In genomic region chr11:111986589-111986988, GRCh38 we compare ENCODE assay signal across 26 cellular contexts. TPM values are rescaled to one million over a fixed set of nuclear protein-coding genes. Genes with fewer than 3 reads are reported as not detected.
DNase-seq lines count a peak whose midpoint lies in the region; ATAC-seq, FAIRE-seq and TF ChIP-seq lines count a peak whose summit lies in the region.
"Had no signal": no experiment of that assay in that cellular context is flagged by ENCODE, and none has a peak within 500 bp of the region (broad histone marks: within the 10 kb centered on the region; RNA-seq: fewer than 3 reads in every experiment).

No MANE protein-coding gene starts in this region.

- no peak for TF ChIP-seq RAD21 in HepG2 (CRISPR knock-in tag; IDR thresholded peaks at IDR 0.05)

- intact Hi-C loops in right lobe of liver (cut with DNase I) = loop anchor here in 1 of 2 donors (10.0 kb wide), 1 partner anchor 52 kb away; the partner anchor contains the start of gene DIXDC1
- intact Hi-C loops in HepG2 (cut with micrococcal nuclease; ENCODE audit: unreplicated experiment) = no loop called here
- intact Hi-C loops in transverse colon (cut with DNase I; ENCODE audit: low total_unique reads) = no loop called here
- intact Hi-C loops in pancreas (cut with DNase I) = loop anchor here in 1 of 3 donors (10.0 kb wide), 2 partner anchors 52 to 112 kb away; partner anchors contain the start of genes ALG9, CFAP68, DIXDC1 and FDXACB1

- H3K4me1 ChIP-seq in right lobe of liver = peaks cover 0 to 47% (median 12%) of the 10 kb centered on the region in 4 donors
- H3K4me1 ChIP-seq in HepG2 (ENCODE audit: insufficient read depth, low read length) = peaks cover 57% of the 10 kb centered on the region
- peaks cover 8 to 49% (median 23%) of the 10 kb centered on the region in 4 donors for H3K4me1 ChIP-seq in transverse colon
- H3K4me1 ChIP-seq in pancreas = peaks cover 9 to 22% (median 13%) of the 10 kb centered on the region in 3 donors
- H3K4me1 ChIP-seq: SJCRH30 had no signal

- H3K36me3 Mint-ChIP-seq in nephron (ENCODE audit: low read depth) = peaks cover 47% of the 10 kb centered on the region
- H3K36me3 Mint-ChIP-seq: IgD-negative memory B cell had no signal

- no peaks in the 10 kb centered on the region for H3K27me3 Mint-ChIP-seq in nephron (ENCODE audit: low read depth)
- H3K27me3 Mint-ChIP-seq: CD8-positive, alpha-beta memory T cell; IgD-negative memory B cell had no signal

- FAIRE-seq in HepG2 (lab: Jason Lieb, UNC) (no peak), pancreas (lab: Jason Lieb, UNC) (no peak)

- no peaks in the 10 kb centered on the region for H3K79me2 ChIP-seq in HepG2 (ENCODE audit: insufficient read depth, low read length)

- no peak overlapping the region for H2AFZ ChIP-seq in HepG2 (ENCODE audit: low read length)

- peaks cover 25% of the 10 kb centered on the region for H3K4me1 Mint-ChIP-seq in nephron
- H3K4me1 Mint-ChIP-seq: B cell; CD8-positive, alpha-beta memory T cell had no signal

- H3K9me3 Mint-ChIP-seq in nephron = no peaks in the 10 kb centered on the region
- H3K9me3 Mint-ChIP-seq: CD8-positive, alpha-beta memory T cell; IgD-negative memory B cell had no signal

- H3K9me3 ChIP-seq in right lobe of liver = no peaks in the 10 kb centered on the region
- no peaks in the 10 kb centered on the region for H3K9me3 ChIP-seq in HepG2 (ENCODE audit: low read length)
- H3K9me3 ChIP-seq in transverse colon = no peaks in the 10 kb centered on the region
- no peaks in the 10 kb centered on the region for H3K9me3 ChIP-seq in pancreas
- H3K9me3 ChIP-seq: SJCRH30 had no signal

- TF ChIP-seq POLR2A in right lobe of liver (IDR thresholded peaks at IDR 0.05) = no peak
- TF ChIP-seq POLR2A in HepG2 (IDR thresholded peaks at IDR 0.05; ENCODE audit: insufficient read depth in 1 of 2, low read depth in 2 of 2, low read length in 2 of 2) = no peak
- TF ChIP-seq POLR2A in transverse colon (IDR thresholded peaks at IDR 0.05) = no peak

- POLR2A ChIA-PET in HepG2 (lab: Yijun Ruan, JAX) = no interaction called here

- CTCF ChIA-PET in HepG2 (lab: Yijun Ruan, JAX; ENCODE audit: low intra/inter-chr PET ratio, low total read pairs) = no interaction called here

- TF ChIP-seq CTCF in right lobe of liver (IDR thresholded peaks at IDR 0.05) = no peak
- no peak for TF ChIP-seq CTCF in HepG2 (CRISPR knock-in tag; IDR thresholded peaks at IDR 0.05)
- no peak for TF ChIP-seq CTCF in epithelial cell of esophagus (IDR thresholded peaks at IDR 0.05; ENCODE audit: insufficient read depth, low read depth, low read length, missing control alignments)
- TF ChIP-seq CTCF in nephron (IDR thresholded peaks at IDR 0.05; ENCODE audit: unreplicated experiment in 3 of 3) = no peak
- TF ChIP-seq CTCF in transverse colon (IDR thresholded peaks at IDR 0.05) = no peak
- TF ChIP-seq CTCF in pancreas (IDR thresholded peaks at IDR 0.05) = no peak

- H3K4me3 ChIP-seq in right lobe of liver (no peak overlapping the region), HepG2 (replicated peaks in 1 of 3; ENCODE audit: insufficient read depth in 1 of 3, low read depth in 2 of 3, low read length in 3 of 3) (no peak overlapping the region), epithelial cell of esophagus (ENCODE audit: low read length) (no peak overlapping the region), transverse colon (no peak overlapping the region), pancreas (no peak overlapping the region)
- H3K4me3 ChIP-seq: SJCRH30 had no signal

- peak in 3 of 4 donors; percentile 4 to 46 (median 46) for ATAC-seq in right lobe of liver
- no peak for ATAC-seq in HepG2
- no peak for ATAC-seq in pancreas
- ATAC-seq: Right ventricle myocardium inferior, SK-N-SH treated with all-trans-retinoic acid at 6 μM for 48 hours had no signal

- DNase-seq in right lobe of liver (no peak), HepG2 (ENCODE audit: low spot score) (no peak), epithelial cell of esophagus (ENCODE audit: low read depth) (peak; percentile 24), transverse colon (no peak), KBM-7 (no peak), pancreas (no peak)
- DNase-seq in activated naive CD4-positive, alpha-beta T cell treated with anti-CD3 and anti-CD28 coated beads, Interleukin-2, amount 50 U/mL, for 16 hours = no peak
- DNase-seq: Calu3; CD8-positive, alpha-beta memory T cell; GOT3; HCEC 1CT; NCI-H1092; NCI-H1417 treated with DMSO at 0.1 percent for 48 hours; NCI-H1694 treated with DMSO at 0.1 percent for 48 hours; NCI-H2171 treated with DMSO at 0.1 percent for 48 hours; NCI-H345; NCI-H524; NCI-H748 treated with DMSO at 0.1 percent for 48 hours; SJCRH30 had no signal

- peaks cover 0 to 11% (median 2%) of the 10 kb centered on the region in 4 donors for H3K36me3 ChIP-seq in right lobe of liver
- peaks cover 1 to 12% of the 10 kb centered on the region in 2 experiments; a peak in 3 of 5 replicates for H3K36me3 ChIP-seq in HepG2 (replicated peaks in 1 of 2; ENCODE audit: control insufficient read depth in 1 of 2, insufficient read depth in 2 of 2, low read length in 2 of 2)
- peaks cover 0 to 14% (median 4%) of the 10 kb centered on the region in 4 donors for H3K36me3 ChIP-seq in transverse colon
- H3K36me3 ChIP-seq in pancreas = peaks cover 0 to 11% (median 5%) of the 10 kb centered on the region in 3 donors
- H3K36me3 ChIP-seq: SJCRH30 had no signal

- peak overlapping the region in 2 of 3 experiments; percentile 30 to 64 for H3K27ac Mint-ChIP-seq in nephron
- H3K27ac Mint-ChIP-seq: B cell; CD8-positive, alpha-beta memory T cell; IgD-negative memory B cell had no signal

- TF ChIP-seq EP300 in HepG2 (IDR thresholded peaks at IDR 0.05; ENCODE audit: low read depth in 2 of 2, low read length in 2 of 2) (no peak), HepG2 (CRISPR knock-in tag; IDR thresholded peaks at IDR 0.05; ENCODE audit: borderline replicate concordance) (no peak), transverse colon (IDR thresholded peaks at IDR 0.05; ENCODE audit: low read depth) (no peak)

- no peak overlapping the region for H3K9ac ChIP-seq in HepG2 (ENCODE audit: insufficient read depth, low read depth, low read length)

- no TSS peak for BruUV-seq in HepG2 (replicated peaks; lab: Mats Ljungman, UMichigan)

- H3K27ac ChIP-seq in right lobe of liver (peak overlapping the region; percentile 23 to 98 (median 93)), HepG2 (ENCODE audit: extremely low read length, insufficient read depth, low read length) (no peak overlapping the region), transverse colon (peak overlapping the region; percentile 13 to 84 (median 80)), pancreas (no peak overlapping the region)
- H3K27ac ChIP-seq: 22Rv1, C4-2B, SJCRH30 had no signal

- in situ Hi-C loops in HepG2 (cut with HindIII; ENCODE audit: extremely low pct_ligation_motif_present, low pct_unique_long_range_greater_than_20kb) = loop anchor here (5.0 kb wide), 2 partner anchors 49 to 109 kb away; partner anchors contain the start of genes CFAP68, DIXDC1 and FDXACB1
- in situ Hi-C loops in transverse colon (cut with MboI; ENCODE audit: low pct_ligation_motif_present in 1 of 4, low pct_unique_long_range_greater_than_20kb in 1 of 4, low sequenced_read_pairs in 3 of 4) = loop anchor here in 3 of 4 donors (10.0 kb wide), 2 partner anchors 52 to 62 kb away; partner anchors contain the start of gene DIXDC1 (in 1 of the 3)
- in situ Hi-C loops in KBM-7 (cut with MboI; ENCODE audit: low pct_unique_long_range_greater_than_20kb, low sequenced_read_pairs) = no loop called here

- H4K20me1 ChIP-seq in HepG2 (ENCODE audit: insufficient read depth, low read length) = no peaks in the 10 kb centered on the region

- H3K4me3 Mint-ChIP-seq in nephron = no peak overlapping the region
- H3K4me3 Mint-ChIP-seq: B cell; CD8-positive, alpha-beta memory T cell; IgD-negative memory B cell had no signal

- no peak overlapping the region for H3K4me2 ChIP-seq in HepG2 (ENCODE audit: low read depth, low read length)

- H3K27me3 ChIP-seq in right lobe of liver (no peaks in the 10 kb centered on the region), HepG2 (ENCODE audit: control insufficient read depth in 1 of 2, insufficient read depth in 2 of 2, low read length in 2 of 2) (no peaks in the 10 kb centered on the region), transverse colon (no peaks in the 10 kb centered on the region), pancreas (no peaks in the 10 kb centered on the region)
- H3K27me3 ChIP-seq: SJCRH30 had no signal

- WGBS in right lobe of liver (ENCODE audit: insufficient coverage, low coverage, low lambda C conversion rate, missing lambda C conversion rate) = 5% methylated on average over 1 of the region's 5 CpGs
- WGBS in HepG2 (ENCODE audit: low lambda C conversion rate) = 86% methylated on average over 5 of the region's 5 CpGs
- 86 to 100% methylated on average over 2 to 5 of the region's 5 CpGs for WGBS in transverse colon (ENCODE audit: low coverage in 1 of 2), 2 donors
- WGBS in pancreas, 2 donors = 82 to 83% methylated on average over 5 of the region's 5 CpGs

RNA-seq across cellular contexts. Expression of gene DLAT, which starts 38.6 kb away (rescaled TPM):
- total RNA-seq in right lobe of liver (10 to 100 TPM; 10.8 to 37.4 (median 23.3) TPM), HepG2 (2016; rRNA removed; fragmentation: Illumina TruSeq; extraction: Trizol) (62.2 and 73.2 TPM in 2 replicates), transverse colon (10 to 100 TPM; 20.2 to 40.3 (median 23.8) TPM), pancreas (10 to 100 TPM in 2 of 6 donors, 1 to 10 TPM in 4; 5.5 to 13.9 (median 8.6) TPM)
- total RNA-seq in HepG2 (2016; cell fraction: cytosol; rRNA removed; fragmentation: Illumina TruSeq; extraction: Trizol; ENCODE audit: low read depth) = 15.1 and 15.7 TPM in 2 replicates
- total RNA-seq in HepG2 (2016; cell fraction: insoluble cytoplasmic fraction; rRNA removed; fragmentation: Illumina TruSeq; extraction: Trizol) = 63.4 and 67.7 TPM in 2 replicates
- 30.4 and 35.5 TPM in 2 replicates for total RNA-seq in HepG2 (2016; cell fraction: membrane; rRNA removed; fragmentation: Illumina TruSeq; extraction: Trizol)
- 32.8 and 36.5 TPM in 2 replicates for total RNA-seq in HepG2 (2016; cell fraction: nucleus; rRNA removed; fragmentation: Illumina TruSeq; extraction: Trizol)
- polyA plus RNA-seq in HepG2 (2011; rRNA removed) (21.5 and 26.4 TPM in 2 replicates), pancreas (1 to 10 TPM; 4.2 to 8.2 TPM)
- polyA plus RNA-seq in HepG2 (2011; cell fraction: cytosol; rRNA removed) = 15.5 and 18.8 TPM in 2 replicates
- polyA plus RNA-seq in HepG2 (2011; cell fraction: nucleus; rRNA removed) = 9.0 and 9.7 TPM in 2 replicates
- polyA plus RNA-seq in HepG2 (2012) = 19.8 and 28.1 TPM in 2 replicates
- 7.9 TPM in 2 replicates for polyA plus RNA-seq in HepG2 (2016; cell fraction: cytosol; fragmentation: Illumina TruSeq; extraction: Trizol; ENCODE audit: low read depth)
- polyA plus RNA-seq in HepG2 (2016; cell fraction: insoluble cytoplasmic fraction; fragmentation: Illumina TruSeq; extraction: Trizol; ENCODE audit: low read depth) = 71.4 and 72.1 TPM in 2 replicates
- polyA plus RNA-seq in HepG2 (2016; cell fraction: membrane; fragmentation: Illumina TruSeq; extraction: Trizol; ENCODE audit: low read depth) = 18.4 and 21.2 TPM in 2 replicates
- polyA plus RNA-seq in HepG2 (2016; cell fraction: nucleus; fragmentation: Illumina TruSeq; extraction: Trizol; ENCODE audit: insufficient read depth, low read depth) = 37.6 and 38.9 TPM in 2 replicates
- polyA minus RNA-seq in HepG2 (2011; rRNA and poly(A)+ RNA removed; ENCODE audit: low replicate concordance) = 27.1 and 37.7 TPM in 2 replicates
- polyA minus RNA-seq in HepG2 (2011; cell fraction: cytosol; rRNA and poly(A)+ RNA removed) = 30.4 and 33.5 TPM in 2 replicates
- polyA minus RNA-seq in HepG2 (2011; cell fraction: nucleus; rRNA and poly(A)+ RNA removed) = 24.3 and 31.8 TPM in 2 replicates

RNA-seq across cellular contexts. Expression of gene DIXDC1, which starts 49.4 kb away (rescaled TPM):
- 10 to 100 TPM in 1 of 6 experiments, 1 to 10 TPM in 5; 4.5 to 10.4 (median 8.0) TPM for total RNA-seq in right lobe of liver
- total RNA-seq in HepG2 (2016; rRNA removed; fragmentation: Illumina TruSeq; extraction: Trizol) = 25.0 and 29.7 TPM in 2 replicates
- 3.1 and 3.8 TPM in 2 replicates for total RNA-seq in HepG2 (2016; cell fraction: cytosol; rRNA removed; fragmentation: Illumina TruSeq; extraction: Trizol; ENCODE audit: low read depth)
- total RNA-seq in HepG2 (2016; cell fraction: insoluble cytoplasmic fraction; rRNA removed; fragmentation: Illumina TruSeq; extraction: Trizol) = 25.9 and 27.6 TPM in 2 replicates
- 9.8 and 10.5 TPM in 2 replicates for total RNA-seq in HepG2 (2016; cell fraction: membrane; rRNA removed; fragmentation: Illumina TruSeq; extraction: Trizol)
- 23.5 and 24.4 TPM in 2 replicates for total RNA-seq in HepG2 (2016; cell fraction: nucleus; rRNA removed; fragmentation: Illumina TruSeq; extraction: Trizol)
- 7.8 and 10.4 TPM in 2 replicates for polyA plus RNA-seq in HepG2 (2011; rRNA removed)
- 5.8 and 6.4 TPM in 2 replicates for polyA plus RNA-seq in HepG2 (2011; cell fraction: cytosol; rRNA removed)
- 8.3 and 10.8 TPM in 2 replicates for polyA plus RNA-seq in HepG2 (2011; cell fraction: nucleus; rRNA removed)
- polyA plus RNA-seq in HepG2 (2012) = 5.4 and 8.1 TPM in 2 replicates
- 0.92 and 1.2 TPM in 2 replicates for polyA plus RNA-seq in HepG2 (2016; cell fraction: cytosol; fragmentation: Illumina TruSeq; extraction: Trizol; ENCODE audit: low read depth)
- 18.3 and 18.5 TPM in 2 replicates for polyA plus RNA-seq in HepG2 (2016; cell fraction: insoluble cytoplasmic fraction; fragmentation: Illumina TruSeq; extraction: Trizol; ENCODE audit: low read depth)
- polyA plus RNA-seq in HepG2 (2016; cell fraction: membrane; fragmentation: Illumina TruSeq; extraction: Trizol; ENCODE audit: low read depth) = 3.9 and 4.0 TPM in 2 replicates
- polyA plus RNA-seq in HepG2 (2016; cell fraction: nucleus; fragmentation: Illumina TruSeq; extraction: Trizol; ENCODE audit: insufficient read depth, low read depth) = 15.8 and 16.2 TPM in 2 replicates
- polyA minus RNA-seq in HepG2 (2011; rRNA and poly(A)+ RNA removed; ENCODE audit: low replicate concordance) = 14.7 and 35.3 TPM in 2 replicates
- 13.1 and 16.2 TPM in 2 replicates for polyA minus RNA-seq in HepG2 (2011; cell fraction: cytosol; rRNA and poly(A)+ RNA removed)
- 27.1 and 33.9 TPM in 2 replicates for polyA minus RNA-seq in HepG2 (2011; cell fraction: nucleus; rRNA and poly(A)+ RNA removed)
- total RNA-seq in transverse colon = 100 to 1,000 TPM in 1 of 4 donors, 10 to 100 TPM in 3; 21.8 to 115 (median 35.0) TPM
- total RNA-seq in pancreas = 10 to 100 TPM in 1 of 6 donors, 1 to 10 TPM in 5; 3.8 to 11.3 (median 5.9) TPM
- 1 to 10 TPM; 3.1 to 4.2 TPM for polyA plus RNA-seq in pancreas

Comparison
In these comparisons a context has a peak if more than half of its experiments do, and no peak if none do; other contexts are left out.
1. ATAC-seq: peak in right lobe of liver (3 of 4); none in HepG2 (single experiment) and pancreas (0 of 4).
2. H3K27ac ChIP-seq: peak in right lobe of liver (3 of 3) and transverse colon (4 of 4); none in HepG2 (single experiment) and pancreas (0 of 4).